ENCODE assay signal across 8 cellular contexts in the genomic region with DNA sequence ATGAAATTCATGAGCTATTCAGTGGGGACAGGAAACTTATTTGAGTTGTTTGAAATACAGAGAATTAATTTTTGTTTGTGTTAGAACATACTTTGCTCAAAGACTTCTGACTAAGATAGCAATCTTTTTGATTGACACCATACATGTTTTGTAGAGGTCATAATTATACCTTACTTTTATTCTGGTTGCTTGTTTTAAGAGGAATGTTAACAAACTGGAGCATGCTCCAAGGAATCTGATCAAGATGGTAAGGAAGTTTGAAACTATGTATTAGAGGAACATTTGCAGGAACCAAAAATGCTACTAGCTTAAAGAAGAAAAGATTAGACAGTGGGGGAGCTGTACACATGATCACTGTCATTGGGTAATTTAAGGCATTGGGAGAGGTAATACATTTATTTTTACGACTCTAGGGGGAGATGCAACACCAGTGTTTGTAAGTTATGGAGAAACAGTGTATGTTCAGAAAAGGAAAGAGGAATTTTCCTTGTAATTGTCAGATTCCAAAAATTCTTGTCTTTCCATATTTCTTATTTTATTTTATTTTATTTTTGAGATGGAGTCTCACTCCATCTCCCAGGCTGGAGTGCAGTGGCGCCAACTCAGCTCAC. TPM values are rescaled to one million over a fixed set of nuclear protein-coding genes. Genes with fewer than 3 reads are reported as not detected.
DNase-seq lines count a peak whose midpoint lies in the region; ATAC-seq, FAIRE-seq and TF ChIP-seq lines count a peak whose summit lies in the region.

No MANE protein-coding gene starts in this region.

- intact Hi-C loops in endothelial cell of umbilical vein (cut with micrococcal nuclease): no loop called here

- H3K9me3 ChIP-seq in endothelial cell of umbilical vein (replicated peaks; ENCODE audit: control insufficient read depth, insufficient read depth, low read length) (no peaks in the 10 kb centered on the region), smooth muscle cell (replicated peaks; ENCODE audit: low read depth) (no peaks in the 10 kb centered on the region)

- WGBS in smooth muscle cell (ENCODE audit: low lambda C conversion rate): 88% methylated on average over 2 of the region's 2 CpGs

- H3F3A ChIP-seq in smooth muscle cell (ENCODE audit: low read depth): no peaks in the 10 kb centered on the region

- FAIRE-seq in endothelial cell of umbilical vein (lab: Jason Lieb, UNC): no peak

- ATAC-seq in GM21619 (IDR thresholded peaks at IDR 0.05; ENCODE audit: unreplicated experiment): peak; percentile 36

- H3K4me2 ChIP-seq in endothelial cell of umbilical vein (ENCODE audit: insufficient read depth, low read length) (no peak overlapping the region), smooth muscle cell (peak overlapping the region; percentile 43)

- H2AFZ ChIP-seq in endothelial cell of umbilical vein (ENCODE audit: low read depth, low read length) (no peak overlapping the region), smooth muscle cell (ENCODE audit: low read depth) (no peak overlapping the region)

- BruUV-seq in endothelial cell of umbilical vein (replicated peaks; lab: Mats Ljungman, UMichigan): no TSS peak

- POLR2A ChIA-PET in endothelial cell of umbilical vein (lab: Charles Lee) (no interaction called here), RWPE1 (lab: Yijun Ruan, JAX; ENCODE audit: low non-redundant PET) (no interaction called here)

- TF ChIP-seq POLR2A in endothelial cell of umbilical vein (IDR thresholded peaks at IDR 0.05; ENCODE audit: low read depth, low read length): no peak

- H3K79me2 ChIP-seq in endothelial cell of umbilical vein (ENCODE audit: control insufficient read depth, insufficient read depth, low read length) (peaks cover 99% of the 10 kb centered on the region), smooth muscle cell (ENCODE audit: low read depth) (peaks cover 100% of the 10 kb centered on the region)

- H4K20me1 ChIP-seq in endothelial cell of umbilical vein (replicated peaks; ENCODE audit: control insufficient read depth, extremely low read depth, insufficient read depth, low read length) (peaks cover 25% of the 10 kb centered on the region), smooth muscle cell (ENCODE audit: low read depth) (peaks cover 99% of the 10 kb centered on the region)

- H3K27ac ChIP-seq in endothelial cell of umbilical vein (ENCODE audit: insufficient read depth, low read depth, low read length): no peak overlapping the region
- H3K27ac ChIP-seq in smooth muscle cell (ENCODE audit: low read depth): peak overlapping the region; percentile 61
- no peak overlapping the region for H3K27ac ChIP-seq in RWPE1

- H3K4me1 ChIP-seq in endothelial cell of umbilical vein (ENCODE audit: control insufficient read depth, extremely low read depth, insufficient read depth, low read length): no peaks in the 10 kb centered on the region
- H3K4me1 ChIP-seq in smooth muscle cell (ENCODE audit: low read depth): no peaks in the 10 kb centered on the region

- H3K36me3 ChIP-seq in endothelial cell of umbilical vein (ENCODE audit: control insufficient read depth in 2 of 2, extremely low read depth in 1 of 2, insufficient read depth in 2 of 2, low read length in 2 of 2) (peaks cover 0 to 3% of the 10 kb centered on the region in 2 experiments), smooth muscle cell (ENCODE audit: low read depth) (no peaks in the 10 kb centered on the region)

- no peak overlapping the region for H3K4me3 ChIP-seq in endothelial cell of umbilical vein (replicated peaks in 1 of 3; ENCODE audit: insufficient read depth in 1 of 3, low read depth in 1 of 3, low read length in 3 of 3)
- H3K4me3 ChIP-seq in smooth muscle cell: no peak overlapping the region

- CTCF ChIA-PET in endothelial cell of umbilical vein (lab: Charles Lee): interaction anchor here (0.9 to 2.4 kb wide), 5 partner anchors 9 to 286 kb away, joined by 3 to 10 read pairs (median 5); no protein-coding TSS in a partner anchor
- CTCF ChIA-PET in RWPE1 (lab: Yijun Ruan, JAX): interaction anchor here (0.6 to 0.7 kb wide), 4 partner anchors 69 to 289 kb away, joined by 3 to 4 read pairs (median 3); no protein-coding TSS in a partner anchor

- peak; percentile 44 for DNase-seq in ELR (ENCODE audit: low read depth)
- DNase-seq in NCI-H460 (ENCODE audit: extremely low read depth, low read depth): peak; percentile 43
- DNase-seq in endothelial cell of umbilical vein (ENCODE audit: low read depth, low spot score): peak; percentile 37
- no peak for DNase-seq in smooth muscle cell (lab: John Stamatoyannopoulos, UW; ENCODE audit: unreplicated experiment)
- no peak for DNase-seq in D341Med (ENCODE audit: low spot score)
- no peak for DNase-seq in RWPE1 (ENCODE audit: low spot score)
- no peak for DNase-seq in GM19240 (ENCODE audit: insufficient read length, low spot score)

- TF ChIP-seq CTCF in endothelial cell of umbilical vein (IDR thresholded peaks at IDR 0.05; ENCODE audit: extremely low read depth in 1 of 2, insufficient read depth in 1 of 2, low read depth in 1 of 2, low read length in 2 of 2) (peak in 1 of 2 donors; percentile 7), smooth muscle cell (IDR thresholded peaks at IDR 0.05; ENCODE audit: borderline replicate concordance, insufficient read depth, poor library complexity, severe bottlenecking) (peak; percentile 19), RWPE1 (conservative IDR thresholded peaks at IDR 0.05; ENCODE audit: low read depth) (no peak; the same call in 1 of the 2 replicates)

- no peaks in the 10 kb centered on the region for H3K9me1 ChIP-seq in endothelial cell of umbilical vein (replicated peaks; ENCODE audit: control insufficient read depth, extremely low read depth, insufficient read depth, low read length)

- dilution Hi-C loops in endothelial cell of umbilical vein (cut with MboI; ENCODE audit: extremely low pct_ligation_motif_present, low sequenced_read_pairs): no loop called here

- H3K9ac ChIP-seq in endothelial cell of umbilical vein (replicated peaks; ENCODE audit: extremely low read depth, insufficient read depth, low read length) (no peak overlapping the region), smooth muscle cell (ENCODE audit: low read depth) (no peak overlapping the region)

- H3K27me3 ChIP-seq in endothelial cell of umbilical vein (ENCODE audit: control insufficient read depth in 2 of 2, insufficient read depth in 2 of 2, low read length in 2 of 2) (no peaks in the 10 kb centered on the region), smooth muscle cell (ENCODE audit: low read depth) (no peaks in the 10 kb centered on the region)

TF ChIP-seq in endothelial cell of umbilical vein, 7 proteins besides CTCF, POLR2A, EP300 and RAD21:
- TF ChIP-seq POLR2AphosphoS5 (IDR thresholded peaks at IDR 0.05; ENCODE audit: insufficient read depth, low read depth, low read length): no peak
- no peak for TF ChIP-seq FOS (IDR thresholded peaks at IDR 0.05; ENCODE audit: borderline replicate concordance, insufficient read depth, low read length)
- TF ChIP-seq, protein P1, sequence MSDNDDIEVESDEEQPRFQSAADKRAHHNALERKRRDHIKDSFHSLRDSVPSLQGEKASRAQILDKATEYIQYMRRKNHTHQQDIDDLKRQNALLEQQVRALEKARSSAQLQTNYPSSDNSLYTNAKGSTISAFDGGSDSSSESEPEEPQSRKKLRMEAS (IDR thresholded peaks at IDR 0.05; ENCODE audit: insufficient read depth, insufficient read length): no peak
- TF ChIP-seq MYC (IDR thresholded peaks at IDR 0.05; ENCODE audit: low read depth, low read length): no peak
- no peak for TF ChIP-seq JUN (IDR thresholded peaks at IDR 0.05; ENCODE audit: borderline replicate concordance, insufficient read depth, insufficient read length, low read depth)
- TF ChIP-seq EZH2 (IDR thresholded peaks at IDR 0.05; ENCODE audit: borderline replicate concordance, low read depth, low read length, severe bottlenecking): no peak
- no peak for TF ChIP-seq GATA2 (IDR thresholded peaks at IDR 0.05; ENCODE audit: insufficient read depth, insufficient read length, low read depth, low read length)

RNA-seq across cellular contexts. Expression of a gene that starts 8.0 kb away (rescaled TPM):
- total RNA-seq in NCI-H460 (2014; rRNA removed; shearing (Covaris generic)): 191 and 213 TPM in 2 replicates
- polyA plus RNA-seq in NCI-H460 (2014; cell fraction: nucleus; rRNA removed): 83.1 and 87.0 TPM in 2 replicates
- total RNA-seq in endothelial cell of umbilical vein: 69.2 and 87.9 TPM in 2 replicates
- polyA plus RNA-seq in endothelial cell of umbilical vein: 106 and 118 TPM in 2 replicates
- polyA plus RNA-seq in endothelial cell of umbilical vein (2011; cell fraction: cytosol; rRNA removed): 74.6 and 76.4 TPM in 2 replicates
- 74.6 and 78.2 TPM in 2 replicates for polyA plus RNA-seq in endothelial cell of umbilical vein (2011; cell fraction: nucleus; rRNA removed)
- polyA plus RNA-seq in endothelial cell of umbilical vein (2012): 59.1 and 78.6 TPM in 2 replicates
- 200 and 250 TPM in 2 replicates for polyA minus RNA-seq in endothelial cell of umbilical vein
- polyA minus RNA-seq in endothelial cell of umbilical vein (2011; cell fraction: cytosol; rRNA and poly(A)+ RNA removed): 116 TPM
- polyA minus RNA-seq in endothelial cell of umbilical vein (2011; cell fraction: nucleus; rRNA and poly(A)+ RNA removed): 83.4 and 129 TPM in 2 replicates
- total RNA-seq in smooth muscle cell: 127 and 143 TPM in 2 replicates
- polyA plus RNA-seq in smooth muscle cell: 60.5 and 61.1 TPM in 2 replicates

Comparison
In these comparisons a context has a peak if more than half of its experiments do, and no peak if none do; other contexts are left out.
1. DNase-seq: peak in ELR (single experiment), NCI-H460 (single experiment) and endothelial cell of umbilical vein (single experiment); none in smooth muscle cell (single experiment), D341Med (single experiment), RWPE1 (single experiment) and GM19240 (single experiment).